8 cellular contexts compared by ENCODE assay signal in the genomic region with DNA sequence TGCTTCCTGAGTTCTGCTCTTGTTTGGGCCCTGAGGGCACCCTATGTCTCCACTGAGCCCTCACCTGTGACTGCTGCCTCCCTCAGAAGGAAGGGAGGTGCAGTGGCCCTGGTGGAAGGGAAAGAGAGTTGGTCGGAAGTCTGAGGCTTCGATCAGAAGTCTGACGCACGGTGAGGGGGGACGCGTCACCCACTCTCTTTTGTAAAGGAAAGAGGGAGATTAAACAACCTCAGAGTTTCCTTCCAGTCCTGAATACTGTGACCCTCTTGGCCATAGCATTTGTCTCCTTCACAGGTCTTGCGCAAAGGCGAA. TPM values are rescaled to one million over a fixed set of nuclear protein-coding genes. Genes with fewer than 3 reads are reported as not detected.
A peak's percentile ranks its signal among the peaks of the same experiment; 100 is the strongest.
DNase-seq lines count a peak whose midpoint lies in the region; ATAC-seq and TF ChIP-seq lines count a peak whose summit lies in the region.

No MANE protein-coding gene starts in this region.

- H3K27me3 Mint-ChIP-seq in activated T-cell treated with anti-CD3 and anti-CD28 coated beads, Interleukin-2, amount 50 U/mL, for 4 hours (ENCODE audit: low read depth) = no peaks in the 10 kb centered on the region

- peaks cover 50% of the 10 kb centered on the region for H3K4me1 ChIP-seq in Loucy (ENCODE audit: insufficient read depth, low read length, poor library complexity, severe bottlenecking)
- H3K4me1 ChIP-seq in left lung = peaks cover 18 to 49% of the 10 kb centered on the region in 2 donors

- no peak overlapping the region for H3K4me3 Mint-ChIP-seq in activated T-cell treated with anti-CD3 and anti-CD28 coated beads, Interleukin-2, amount 50 U/mL, for 4 hours

- H3K9me3 ChIP-seq in Loucy (ENCODE audit: insufficient read depth, low read depth, low read length) (no peaks in the 10 kb centered on the region), left lung (no peaks in the 10 kb centered on the region)

- intact Hi-C loops in left lung (cut with DNase I) = no loop called here

- no peaks in the 10 kb centered on the region for H3K9me3 Mint-ChIP-seq in activated T-cell treated with anti-CD3 and anti-CD28 coated beads, Interleukin-2, amount 50 U/mL, for 4 hours

- peak overlapping the region; percentile 7 to 66 for H3K27ac ChIP-seq in left lung

- no peaks in the 10 kb centered on the region for H3K27me3 ChIP-seq in Loucy (ENCODE audit: insufficient read depth, low read length, poor library complexity, severe bottlenecking)
- H3K27me3 ChIP-seq in left lung = no peaks in the 10 kb centered on the region

- peak; percentile 51 for DNase-seq in activated T-cell treated with anti-CD3 and anti-CD28 coated beads, Interleukin-2, amount 50 U/mL, for 4 hours
- DNase-seq in left lung = no peak
- DNase-seq in stimulated activated CD8-positive, alpha-beta memory T cell treated with anti-CD3 and anti-CD28 coated beads, Interleukin-2, amount 100 ng/mL, for 1 hour (ENCODE audit: low read depth in 2 of 2) = peak; percentile 13 to 40
- DNase-seq in T1000 (lab: John Stamatoyannopoulos, UW) = no peak
- DNase-seq in NCI-H345 treated with DMSO at 0.1 percent for 48 hours (lab: John Stamatoyannopoulos, UW; ENCODE audit: unreplicated experiment) = no peak
- no peak for DNase-seq in DMS53 treated with DMSO at 0.1 percent for 48 hours (lab: John Stamatoyannopoulos, UW; ENCODE audit: unreplicated experiment)
- no peak for DNase-seq in OCI-M1 (lab: John Stamatoyannopoulos, UW)

- H3K36me3 ChIP-seq in Loucy (ENCODE audit: insufficient read depth, low read length) (peaks cover 9% of the 10 kb centered on the region; the same call in 1 of the 2 replicates), left lung (peaks cover 0 to 30% of the 10 kb centered on the region in 2 donors)

- peak overlapping the region; percentile 43 for H3K4me2 ChIP-seq in Loucy (ENCODE audit: low read depth, low read length, poor library complexity, severe bottlenecking)

- no peaks in the 10 kb centered on the region for H4K20me1 ChIP-seq in Loucy (ENCODE audit: insufficient read depth, low read length, poor library complexity, severe bottlenecking)

- peaks cover 7% of the 10 kb centered on the region for H3K36me3 Mint-ChIP-seq in activated T-cell treated with anti-CD3 and anti-CD28 coated beads, Interleukin-2, amount 50 U/mL, for 4 hours (ENCODE audit: insufficient read depth)

- H3F3A ChIP-seq in Loucy (ENCODE audit: low read depth) = peaks cover 9% of the 10 kb centered on the region; the same call in 1 of the 2 replicates

- H3K79me2 ChIP-seq in Loucy (ENCODE audit: insufficient read depth, low read length) = no peaks in the 10 kb centered on the region

- no peaks in the 10 kb centered on the region for H3K9me2 ChIP-seq in Loucy (replicated peaks; ENCODE audit: low read depth, low read length)

- no peak overlapping the region for H3K4me3 ChIP-seq in Loucy (ENCODE audit: low read length, poor library complexity, severe bottlenecking)
- H3K4me3 ChIP-seq in left lung = no peak overlapping the region

- ATAC-seq in activated T-cell treated with anti-CD3 and anti-CD28 coated beads, Interleukin-2, amount 50 U/mL, for 4 hours = peak; percentile 76 to 79
- ATAC-seq in left lung = no peak

- H3K9ac ChIP-seq in Loucy (ENCODE audit: low read depth, low read length, poor library complexity, severe bottlenecking) = peak overlapping the region; percentile 64

- H3K4me1 Mint-ChIP-seq in activated T-cell treated with anti-CD3 and anti-CD28 coated beads, Interleukin-2, amount 50 U/mL, for 4 hours (ENCODE audit: low read depth) = peaks cover 43% of the 10 kb centered on the region

- TF ChIP-seq CTCF in Loucy (conservative IDR thresholded peaks at IDR 0.05; ENCODE audit: low read length) (no peak), left lung (IDR thresholded peaks at IDR 0.05) (no peak)

- no peak overlapping the region for H2AFZ ChIP-seq in Loucy (ENCODE audit: low read length)

RNA-seq across cellular contexts. Expression of a gene that starts 31.4 kb away (rescaled TPM):
- total RNA-seq in activated T-cell treated with anti-CD3 and anti-CD28 coated beads, Interleukin-2, amount 50 U/mL, for 4 hours = 10 to 100 TPM; 53.9 to 67.6 (median 59.9) TPM
- 100 to 1,000 TPM; 123 to 180 TPM for total RNA-seq in left lung

Comparison
In these comparisons a context has a peak if more than half of its experiments do, and no peak if none do; other contexts are left out.
1. DNase-seq: peak in activated T-cell treated with anti-CD3 and anti-CD28 coated beads, Interleukin-2, amount 50 U/mL, for 4 hours (single experiment) and stimulated activated CD8-positive, alpha-beta memory T cell treated with anti-CD3 and anti-CD28 coated beads, Interleukin-2, amount 100 ng/mL, for 1 hour (2 of 2); none in left lung (0 of 2), T1000 (single experiment), NCI-H345 treated with DMSO at 0.1 percent for 48 hours (single experiment), DMS53 treated with DMSO at 0.1 percent for 48 hours (single experiment) and OCI-M1 (single experiment).